27 cellular contexts compared by ENCODE assay signal in the genomic region with DNA sequence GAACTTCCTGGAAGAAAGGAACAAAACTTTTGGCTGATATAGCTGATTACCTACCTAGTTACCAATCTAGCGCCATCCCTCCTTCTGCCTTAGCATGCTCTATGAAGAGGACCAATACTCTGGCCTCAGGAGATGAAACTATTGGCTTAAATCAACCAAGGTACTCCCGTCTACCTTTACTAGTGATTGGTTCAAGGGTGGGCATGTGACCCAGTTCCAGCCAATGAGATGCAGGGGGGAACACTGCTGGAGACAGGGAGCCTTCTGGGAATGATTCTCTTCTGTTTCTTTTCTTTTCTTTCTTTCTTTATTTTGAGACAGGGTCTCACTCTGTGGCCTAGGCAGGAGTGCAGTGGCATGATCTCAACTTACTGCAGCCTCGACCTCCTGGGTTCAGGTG.
"Had no signal": no experiment of that assay in that cellular context is flagged by ENCODE, and none has a peak within 500 bp of the region (broad histone marks: within the 10 kb centered on the region; RNA-seq: fewer than 3 reads in every experiment).

No MANE protein-coding gene starts in this region.

- H3K36me3 Mint-ChIP-seq: mesothelial cell of epicardium; naive thymus-derived CD8-positive, alpha-beta T cell; type B pancreatic cell had no signal

- H3K4me1 ChIP-seq: gastrocnemius medialis, left lung, psoas muscle, stomach, tibial artery had no signal

- H3K27me3 ChIP-seq: dorsolateral prefrontal cortex, ovary had no signal

- ATAC-seq: esophagus mucosa; gastrocnemius medialis; left cardiac atrium; left lung; naive thymus-derived CD8-positive, alpha-beta T cell; psoas muscle; right cardiac atrium had no signal

- H3K4me3 ChIP-seq: dorsolateral prefrontal cortex, gastrocnemius medialis, left lung, ovary, psoas muscle, skin epidermis, spleen, stomach, tibial artery had no signal

- H3K27ac ChIP-seq: dorsolateral prefrontal cortex, epithelial cell of prostate, gastrocnemius medialis, left lung, ovary, psoas muscle, skin epidermis, spleen, stomach, tibial artery had no signal

- H3K9me3 Mint-ChIP-seq: endodermal cell; mesothelial cell of epicardium; naive thymus-derived CD8-positive, alpha-beta T cell; nephron progenitor cell; type B pancreatic cell had no signal

- H3K9me3 ChIP-seq: gastrocnemius medialis, left lung, ovary, psoas muscle, spleen, stomach, tibial artery had no signal

- H3K4me3 Mint-ChIP-seq: endodermal cell; mesothelial cell of epicardium; naive thymus-derived CD8-positive, alpha-beta T cell; nephron progenitor cell; type B pancreatic cell had no signal

- DNase-seq: dorsolateral prefrontal cortex; effector CD8-positive, alpha-beta T cell; endodermal cell; foreskin fibroblast; gastrocnemius medialis; head of caudate nucleus; kidney; left cardiac atrium; left lung; mesenchymal stem cell; naive thymus-derived CD8-positive, alpha-beta T cell; nephron progenitor cell; occipital lobe; ovary; posterior cingulate gyrus; psoas muscle; spleen; stimulated activated CD4-positive, alpha-beta T cell treated with anti-CD3 and anti-CD28 coated beads, Interleukin-2, amount 100 ng/mL, for 48 hours; stimulated activated naive CD4-positive, alpha-beta T cell treated with Interleukin-2 at 50 U/mL for 16 hours; stomach; tibial artery had no signal

- H3K27ac Mint-ChIP-seq: endodermal cell, mesothelial cell of epicardium, nephron progenitor cell, type B pancreatic cell had no signal

- H3K36me3 ChIP-seq: gastrocnemius medialis, left lung, ovary, spleen, stomach, tibial artery had no signal
